In genomic region chr20:62624325-62624690, GRCh38 we compare ENCODE assay signal across 8 cellular contexts. TPM values are rescaled to one million over a fixed set of nuclear protein-coding genes. Genes with fewer than 3 reads are reported as not detected.
DNase-seq lines count a peak whose midpoint lies in the region; ATAC-seq and TF ChIP-seq lines count a peak whose summit lies in the region.

No MANE protein-coding gene starts in this region.

- H3K9ac ChIP-seq in NT2/D1 (ENCODE audit: insufficient read length, low read depth) = peak overlapping the region; percentile 75

- H3K27me3 Mint-ChIP-seq in CD4-positive, alpha-beta memory T cell = no peaks in the 10 kb centered on the region

- peak; percentile 20 for ATAC-seq in GM18858 (IDR thresholded peaks at IDR 0.05; ENCODE audit: unreplicated experiment)
- ATAC-seq in HG02610 (IDR thresholded peaks at IDR 0.05; ENCODE audit: unreplicated experiment) = peak; percentile 19

- H3K9me3 ChIP-seq in NT2/D1 (ENCODE audit: insufficient read depth, low read length) (peaks cover 6% of the 10 kb centered on the region; the same call in 1 of the 2 replicates), stomach (no peaks in the 10 kb centered on the region)
- no peaks in the 10 kb centered on the region for H3K9me3 ChIP-seq in CD4-positive, alpha-beta memory T cell (ENCODE audit: control insufficient read depth in 1 of 2, low read length in 2 of 2)

- TF ChIP-seq CTCF in stomach (IDR thresholded peaks at IDR 0.05) = peak in 3 of 7 experiments; percentile 20 to 24 (median 21)

- intact Hi-C loops in stomach (cut with DNase I; ENCODE audit: low total_unique reads) = no loop called here
- intact Hi-C loops in CD4-positive, alpha-beta memory T cell (cut with micrococcal nuclease) = loop anchor here (1.0 kb wide), 1 partner anchor 167 kb away; no protein-coding TSS in a partner anchor

- no peak overlapping the region for H3K27ac Mint-ChIP-seq in CD4-positive, alpha-beta memory T cell

- H3K9me3 Mint-ChIP-seq in CD4-positive, alpha-beta memory T cell = no peaks in the 10 kb centered on the region

- H3K36me3 ChIP-seq in NT2/D1 (ENCODE audit: insufficient read depth, insufficient read length, low read length) (no peaks in the 10 kb centered on the region), stomach (no peaks in the 10 kb centered on the region)
- no peaks in the 10 kb centered on the region for H3K36me3 ChIP-seq in CD4-positive, alpha-beta memory T cell (ENCODE audit: insufficient read depth, low read length)

- TF ChIP-seq POLR2A in stomach (IDR thresholded peaks at IDR 0.05) = no peak

- H3K4me3 ChIP-seq in NT2/D1 (ENCODE audit: insufficient read length, low read depth) (peak overlapping the region; percentile 15), stomach (peak overlapping the region in 1 of 4 donors; percentile 18)
- H3K4me3 ChIP-seq in CD4-positive, alpha-beta memory T cell (ENCODE audit: low read length in 2 of 2) = no peak overlapping the region

- H3K27ac ChIP-seq in stomach = peak overlapping the region; percentile 90 to 98 (median 94)
- no peak overlapping the region for H3K27ac ChIP-seq in CD4-positive, alpha-beta memory T cell (ENCODE audit: low read depth, low read length)

- H3K36me3 Mint-ChIP-seq in CD4-positive, alpha-beta memory T cell = no peaks in the 10 kb centered on the region

- H3K4me3 Mint-ChIP-seq in CD4-positive, alpha-beta memory T cell = no peak overlapping the region

- POLR2A ChIA-PET in CD4-positive, alpha-beta memory T cell (lab: Charles Lee; ENCODE audit: partially characterized antibody) = interaction anchor here (1.7 kb wide), 1 partner anchor 27 kb away, joined by 6 read pairs; no protein-coding TSS in a partner anchor

- in situ Hi-C loops in KBM-7 (cut with MboI; ENCODE audit: low pct_unique_long_range_greater_than_20kb, low sequenced_read_pairs) = no loop called here

- H3K27me3 ChIP-seq in NT2/D1 (ENCODE audit: insufficient read depth, insufficient read length) = no peaks in the 10 kb centered on the region
- H3K27me3 ChIP-seq in stomach = peaks cover 0 to 4% (median 0%) of the 10 kb centered on the region in 3 donors
- H3K27me3 ChIP-seq in CD4-positive, alpha-beta memory T cell (ENCODE audit: insufficient read depth, low read length) = no peaks in the 10 kb centered on the region

- no peak for DNase-seq in NT2/D1 (ENCODE audit: low read depth, low spot score)
- DNase-seq in germinal center (ENCODE audit: low spot score) = peak; percentile 89
- DNase-seq in stomach = peak; percentile 71
- DNase-seq in NOMO-1 treated with DMSO at 0.1 percent for 48 hours (lab: John Stamatoyannopoulos, UW; ENCODE audit: unreplicated experiment) = no peak
- no peak for DNase-seq in CD4-positive, alpha-beta memory T cell
- no peak for DNase-seq in KBM-7

- H3K4me1 ChIP-seq in NT2/D1 (ENCODE audit: insufficient read depth, insufficient read length) (peaks cover 35% of the 10 kb centered on the region), stomach (peaks cover 26 to 58% (median 45%) of the 10 kb centered on the region in 4 donors)
- H3K4me1 ChIP-seq in CD4-positive, alpha-beta memory T cell (ENCODE audit: insufficient read depth, low read length) = peaks cover 20% of the 10 kb centered on the region

- CTCF ChIA-PET in CD4-positive, alpha-beta memory T cell (lab: Charles Lee; ENCODE audit: partially characterized antibody) = interaction anchor here (1.7 kb wide), 2 partner anchors 13 to 124 kb away, joined by 4 to 5 read pairs; no protein-coding TSS in a partner anchor

- WGBS in stomach, 5 donors = 52 to 61% (median 60%) methylated on average over 7 to 9 of the region's 9 CpGs

- TF ChIP-seq EP300 in stomach (IDR thresholded peaks at IDR 0.05) = no peak

- peaks cover 3 to 14% (median 9%) of the 10 kb centered on the region in 4 donors for H3K4me1 Mint-ChIP-seq in CD4-positive, alpha-beta memory T cell

RNA-seq across cellular contexts. Expression of gene SLCO4A1, which starts 18.0 kb away (rescaled TPM):
- 10 to 100 TPM in 3 of 5 donors, 1 to 10 TPM in 1, under 1 TPM in 1; 0.58 to 44.3 (median 20.7) TPM for total RNA-seq in stomach
- 10 to 100 TPM in 1 of 3 donors, 1 to 10 TPM in 2; 4.4 to 14.7 (median 9.0) TPM for polyA plus RNA-seq in stomach
- total RNA-seq in CD4-positive, alpha-beta memory T cell = under 1 TPM; 0.97 to 0.99 TPM
- polyA plus RNA-seq in CD4-positive, alpha-beta memory T cell = under 1 TPM in 1 of 2 donors, not detected in 1; 0.49 TPM

Comparison
In these comparisons a context has a peak if more than half of its experiments do, and no peak if none do; other contexts are left out.
1. DNase-seq: peak in germinal center (single experiment) and stomach (single experiment); none in NT2/D1 (single experiment), NOMO-1 treated with DMSO at 0.1 percent for 48 hours (single experiment), CD4-positive, alpha-beta memory T cell (0 of 5) and KBM-7 (single experiment).